In genomic region chr2:56940054-56940453, GRCh38 we compare ENCODE assay signal across 28 cellular contexts.
"Had no signal": no experiment of that assay in that cellular context is flagged by ENCODE, and none has a peak within 500 bp of the region (broad histone marks: within the 10 kb centered on the region; RNA-seq: fewer than 3 reads in every experiment).

No MANE protein-coding gene starts in this region.

- H3K27me3 ChIP-seq: neural progenitor cell, ovary, spleen, suprapubic skin, testis, tibial artery, transverse colon, upper lobe of right lung, uterus had no signal

- H3K27ac ChIP-seq: neural progenitor cell, ovary, parathyroid adenoma, psoas muscle, skin epidermis, spleen, suprapubic skin, testis, tibial artery, transverse colon, upper lobe of right lung, uterus had no signal

- H3K4me3 ChIP-seq: neural progenitor cell, ovary, psoas muscle, skin epidermis, smooth muscle cell, spleen, suprapubic skin, testis, tibial artery, transverse colon, upper lobe of right lung, uterus had no signal

- H3K36me3 ChIP-seq: neural progenitor cell, ovary, spleen, suprapubic skin, tibial artery, transverse colon, upper lobe of right lung, uterus had no signal

- DNase-seq: natural killer cell; occipital lobe; ovary; posterior cingulate gyrus; psoas muscle; right cardiac atrium; spleen; stimulated activated CD4-positive, alpha-beta T cell treated with anti-CD3 and anti-CD28 coated beads, Interleukin-12 subunit alpha, Interleukin-12 subunit beta, amount 100 ng/mL, for 4 hours; stimulated activated CD4-positive, alpha-beta T cell treated with anti-CD3 and anti-CD28 coated beads, Interleukin-1b, Interleukin-23, amount 100 ng/mL, for 48 hours; stimulated activated CD4-positive, alpha-beta T cell treated with anti-CD3 and anti-CD28 coated beads, Interleukin-4, amount 100 ng/mL, for 1 hour; stimulated activated CD4-positive, alpha-beta T cell treated with anti-CD3 and anti-CD28 coated beads, Interleukin-4, amount 100 ng/mL, for 4 hours; stimulated activated CD8-positive, alpha-beta memory T cell treated with anti-CD3 and anti-CD28 coated beads, Interleukin-4, amount 100 ng/mL, for 48 hours; stimulated activated naive CD4-positive, alpha-beta T cell; stimulated activated naive CD8-positive, alpha-beta T cell treated with anti-CD3 and anti-CD28 coated beads, Interleukin-15, amount 100 ng/mL, for 72 hours; stimulated activated naive CD8-positive, alpha-beta T cell treated with anti-CD3 and anti-CD28 coated beads, Interleukin-15, Interleukin-2, amounts not matched to agents 100 U/mL and 50 U/mL, for 24 hours; substantia nigra; testis; tibial artery; transverse colon; upper lobe of right lung; uterus had no signal

- H3K9me3 ChIP-seq: ovary, psoas muscle, suprapubic skin, testis, tibial artery, transverse colon, upper lobe of right lung, uterus had no signal

- H3K9ac ChIP-seq: neural progenitor cell, parathyroid adenoma had no signal

- H3K4me1 ChIP-seq: neural progenitor cell, parathyroid adenoma, psoas muscle, spleen, suprapubic skin, testis, tibial artery, transverse colon, upper lobe of right lung, uterus had no signal

- H3K4me2 ChIP-seq: neural progenitor cell, smooth muscle cell had no signal

- H2AFZ ChIP-seq: neural progenitor cell, parathyroid adenoma had no signal

- ATAC-seq: natural killer cell; psoas muscle; right cardiac atrium; sciatic nerve; stimulated activated memory B cell treated with anti-CD40 and anti-IgM and Interleukin-4, amounts not matched to agents 10 μg/mL and 1 μg/mL and 100 μg/mL, for 72 hours; stimulated activated naive CD8-positive, alpha-beta T cell treated with anti-CD3 and anti-CD28 coated beads, Interleukin-15, amount 100 ng/mL, for 72 hours; stimulated activated naive CD8-positive, alpha-beta T cell treated with anti-CD3 and anti-CD28 coated beads, Interleukin-15, Interleukin-2, amounts not matched to agents 100 U/mL and 50 U/mL, for 24 hours; upper lobe of right lung had no signal
